Comparison of ENCODE assay signal across 8 cellular contexts in the genomic region with DNA sequence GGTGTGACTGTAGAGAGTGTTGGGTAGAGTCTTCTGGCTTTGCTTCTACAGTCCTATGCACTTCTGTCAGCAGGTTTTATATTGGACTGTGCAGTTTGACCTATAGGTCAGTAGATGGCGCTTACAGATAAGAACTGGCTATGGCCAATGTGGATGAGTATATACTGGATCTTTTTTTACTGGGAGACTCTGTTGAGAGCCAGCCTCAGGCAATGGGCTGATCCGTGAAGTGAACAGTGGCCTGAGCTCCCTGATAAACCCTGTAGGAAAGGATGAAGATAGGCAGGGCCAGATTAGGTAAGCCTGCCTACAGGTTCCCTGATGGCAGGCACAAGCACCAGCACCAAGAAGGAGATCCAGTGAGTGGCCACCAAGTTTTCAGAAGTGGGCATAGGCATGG.
DNase-seq lines count a peak whose midpoint lies in the region; ATAC-seq lines count a peak whose summit lies in the region.

No MANE protein-coding gene starts in this region.

- H3K27ac ChIP-seq in Karpas-422 (ENCODE audit: low read length): no peak overlapping the region

- CTCF ChIA-PET in activated CD4-positive, alpha-beta T cell treated with anti-CD3 and anti-CD28 coated beads for 36 hours (lab: Charles Lee): interaction anchor here (1.1 kb wide), 1 partner anchor 12 kb away, joined by 3 read pairs; no protein-coding TSS in a partner anchor

- no peaks in the 10 kb centered on the region for H3K4me1 ChIP-seq in HAP-1
- H3K4me1 ChIP-seq in Karpas-422 (ENCODE audit: low read length): no peaks in the 10 kb centered on the region

- no peaks in the 10 kb centered on the region for H3K27me3 ChIP-seq in HAP-1 (ENCODE audit: low read depth)
- no peaks in the 10 kb centered on the region for H3K27me3 ChIP-seq in Karpas-422 (ENCODE audit: low read length)

- H3K9me3 Mint-ChIP-seq in activated CD4-positive, alpha-beta T cell treated with anti-CD3 and anti-CD28 coated beads for 36 hours (ENCODE audit: low read depth): peaks cover 13% of the 10 kb centered on the region

- H3K9me3 ChIP-seq in HAP-1: no peaks in the 10 kb centered on the region
- no peaks in the 10 kb centered on the region for H3K9me3 ChIP-seq in Karpas-422 (ENCODE audit: low read length)

- peak; percentile 65 for ATAC-seq in activated CD4-positive, alpha-beta T cell treated with anti-CD3 and anti-CD28 coated beads for 36 hours

- H3K4me2 ChIP-seq in Karpas-422 (ENCODE audit: low read depth, low read length, poor library complexity, severe bottlenecking): no peak overlapping the region

- H3K27me3 Mint-ChIP-seq in activated CD4-positive, alpha-beta T cell treated with anti-CD3 and anti-CD28 coated beads for 36 hours: no peaks in the 10 kb centered on the region

- POLR2A ChIA-PET in activated CD4-positive, alpha-beta T cell treated with anti-CD3 and anti-CD28 coated beads for 36 hours (lab: Charles Lee): no interaction called here

- no peak overlapping the region for H2AFZ ChIP-seq in Karpas-422 (ENCODE audit: low read length)

- no peaks in the 10 kb centered on the region for H4K20me1 ChIP-seq in Karpas-422 (ENCODE audit: insufficient read depth, low read depth, low read length)

- no peak overlapping the region for H3K27ac Mint-ChIP-seq in activated CD4-positive, alpha-beta T cell treated with anti-CD3 and anti-CD28 coated beads for 36 hours

- H3K36me3 Mint-ChIP-seq in activated CD4-positive, alpha-beta T cell treated with anti-CD3 and anti-CD28 coated beads for 36 hours (ENCODE audit: low read depth): no peaks in the 10 kb centered on the region

- in situ Hi-C loops in HAP-1 (cut with MboI; ENCODE audit: low sequenced_read_pairs) (loop anchor here (25.0 kb wide), 3 partner anchors 425 to 1375 kb away; no protein-coding TSS in a partner anchor), SK-MEL-5 (cut with HindIII; ENCODE audit: low pct_unique_long_range_greater_than_20kb, low sequenced_read_pairs) (no loop called here)

- H3K36me3 ChIP-seq in HAP-1 (replicated peaks): no peaks in the 10 kb centered on the region
- no peaks in the 10 kb centered on the region for H3K36me3 ChIP-seq in Karpas-422 (ENCODE audit: insufficient read depth, low read length)

- intact Hi-C loops in activated CD4-positive, alpha-beta T cell treated with anti-CD3 and anti-CD28 coated beads for 36 hours (cut with DNase I, micrococcal nuclease): loop anchor here in 1 of 2 experiments (2.0 to 10.0 kb wide), 3 partner anchors 973 to 1605 kb away; no protein-coding TSS in a partner anchor

- H3K4me3 ChIP-seq in HAP-1 (no peak overlapping the region), Karpas-422 (ENCODE audit: low read length) (no peak overlapping the region)

- no peak overlapping the region for H3K9ac ChIP-seq in Karpas-422 (ENCODE audit: low read length)

- no peaks in the 10 kb centered on the region for H3K9me2 ChIP-seq in Karpas-422 (replicated peaks; ENCODE audit: insufficient read depth, low read length)

- no peak for DNase-seq in activated CD4-positive, alpha-beta T cell treated with anti-CD3 and anti-CD28 coated beads for 36 hours
- DNase-seq in activated CD4-positive, alpha-beta T cell treated with anti-CD3 and anti-CD28 coated beads for 48 hours: no peak
- DNase-seq in HAP-1 (ENCODE audit: low spot score in 2 of 2): peak; percentile 31 to 52
- peak; percentile 80 for DNase-seq in Karpas-422
- DNase-seq in SK-MEL-5 (ENCODE audit: low read depth, low spot score): peak; percentile 83
- DNase-seq in foreskin melanocyte: peak; percentile 57
- DNase-seq in retina: peak; percentile 60
- DNase-seq in NCI-H2227 (lab: John Stamatoyannopoulos, UW; ENCODE audit: unreplicated experiment): no peak

- H3K79me2 ChIP-seq in Karpas-422 (ENCODE audit: low read length): no peaks in the 10 kb centered on the region

- no peaks in the 10 kb centered on the region for H3K4me1 Mint-ChIP-seq in activated CD4-positive, alpha-beta T cell treated with anti-CD3 and anti-CD28 coated beads for 36 hours

- no peak overlapping the region for H3K4me3 Mint-ChIP-seq in activated CD4-positive, alpha-beta T cell treated with anti-CD3 and anti-CD28 coated beads for 36 hours

Comparison
In these comparisons a context has a peak if more than half of its experiments do, and no peak if none do; other contexts are left out.
1. DNase-seq: peak in HAP-1 (2 of 2), Karpas-422 (single experiment), SK-MEL-5 (single experiment), foreskin melanocyte (single experiment) and retina (single experiment); none in activated CD4-positive, alpha-beta T cell treated with anti-CD3 and anti-CD28 coated beads for 36 hours (single experiment), activated CD4-positive, alpha-beta T cell treated with anti-CD3 and anti-CD28 coated beads for 48 hours (single experiment) and NCI-H2227 (single experiment).